31 cellular contexts compared by ENCODE assay signal in genomic region chr13:25175026-25175425, GRCh38. TPM values are rescaled to one million over a fixed set of nuclear protein-coding genes. Genes with fewer than 3 reads are reported as not detected.
"Had no signal": no experiment of that assay in that cellular context is flagged by ENCODE, and none has a peak within 500 bp of the region (broad histone marks: within the 10 kb centered on the region; RNA-seq: fewer than 3 reads in every experiment).

No MANE protein-coding gene starts in this region.

- DNase-seq: activated CD4-positive, alpha-beta T cell treated with anti-CD3 and anti-CD28 coated beads, Interleukin-2, amount 10 ng/mL, durations not matched to agents 24 days and 14 days; activated CD4-positive, alpha-beta T cell treated with anti-CD3 and anti-CD28 coated beads, Interleukin-2, amount 50 U/mL, for 48 hours; activated CD4-positive, CD25-positive, alpha-beta regulatory T cell treated with anti-CD3 and anti-CD28 coated beads, Interleukin-2, amount 50 U/mL, for 72 hours; activated CD8-positive, alpha-beta memory T cell treated with anti-CD3 and anti-CD28 coated beads, Interleukin-2, amount 10 ng/mL, durations not matched to agents 7 days and 5 days; activated effector memory CD4-positive, alpha-beta T cell treated with anti-CD3 and anti-CD28 coated beads, Interleukin-2, amount 50 U/mL, for 16 hours; activated naive CD4-positive, alpha-beta T cell treated with anti-CD3 and anti-CD28 coated beads for 36 hours; activated T-cell treated with anti-CD3 and anti-CD28 coated beads, Interleukin-2, amount 50 U/mL, for 24 hours; brain microvascular endothelial cell; NCI-H1092; NCI-H1417; NCI-H1930; NCI-H2107; NCI-H2171 treated with DMSO at 0.1 percent for 48 hours; NCI-H226; NCI-H526; NCI-H774; NK-92 treated with Interleukin-12 subunit alpha and Interleukin-12 subunit beta, amount 100 ng/mL, for 24 hours; OCI-M1; Right ventricle myocardium superior; SJCRH30 had no signal

- H3K4me3 ChIP-seq: cardiac muscle cell, SJCRH30 had no signal

- H3K4me3 Mint-ChIP-seq: activated CD4-positive, alpha-beta T cell treated with anti-CD3 and anti-CD28 coated beads, Interleukin-2, amount 10 ng/mL, durations not matched to agents 24 days and 14 days; activated CD8-positive, alpha-beta memory T cell treated with anti-CD3 and anti-CD28 coated beads, Interleukin-2, amount 10 ng/mL, durations not matched to agents 7 days and 5 days; activated naive CD4-positive, alpha-beta T cell treated with anti-CD3 and anti-CD28 coated beads for 36 hours; activated naive CD8-positive, alpha-beta T cell; activated T-cell treated with anti-CD3 and anti-CD28 coated beads, Interleukin-2, amount 50 U/mL, for 24 hours; activated T-helper 1 cell treated with anti-CD3 and anti-CD28 coated beads, Interleukin-12 subunit alpha, Interleukin-12 subunit beta, Interleukin-2, Interleukin-4 antibody, amounts not matched to agents 30 ng/mL and 10 ng/mL and 1 ng/mL, durations not matched to agents 14 hours and 24 hours and 36 hours; T-helper 1 cell treated with Interleukin-12 subunit alpha and Interleukin-12 subunit beta and Interleukin-4 antibody, amounts not matched to agents 30 μg/mL and 1 μg/mL, for 36 hours; WTC11 had no signal

- H3K9me3 ChIP-seq: SJCRH30 had no signal

- ATAC-seq: activated CD8-positive, alpha-beta memory T cell treated with anti-CD3 and anti-CD28 coated beads, Interleukin-2, amount 10 ng/mL, durations not matched to agents 7 days and 5 days; Panc1; SK-N-SH treated with all-trans-retinoic acid at 6 μM for 48 hours; WTC11 had no signal

- H3K4me1 ChIP-seq: SJCRH30 had no signal

- H3K27ac ChIP-seq: brain microvascular endothelial cell, cardiac muscle cell, KMS-11, RWPE1, SJCRH30 had no signal

- H3K9me3 Mint-ChIP-seq: activated CD4-positive, alpha-beta T cell treated with anti-CD3 and anti-CD28 coated beads, Interleukin-2, amount 10 ng/mL, durations not matched to agents 24 days and 14 days; activated T-cell treated with anti-CD3 and anti-CD28 coated beads, Interleukin-2, amount 50 U/mL, for 24 hours; activated T-helper 1 cell treated with anti-CD3 and anti-CD28 coated beads, Interleukin-12 subunit alpha, Interleukin-12 subunit beta, Interleukin-2, Interleukin-4 antibody, amounts not matched to agents 30 ng/mL and 10 ng/mL and 1 ng/mL, durations not matched to agents 14 hours and 24 hours and 36 hours; T-helper 1 cell treated with Interleukin-12 subunit alpha and Interleukin-12 subunit beta and Interleukin-4 antibody, amounts not matched to agents 30 μg/mL and 1 μg/mL, for 36 hours; WTC11 had no signal

- H3K4me2 ChIP-seq: KMS-11 had no signal

- H3K36me3 ChIP-seq: brain microvascular endothelial cell, cardiac muscle cell, SJCRH30 had no signal

- H3K27ac Mint-ChIP-seq: activated CD4-positive, alpha-beta T cell treated with anti-CD3 and anti-CD28 coated beads, Interleukin-2, amount 10 ng/mL, durations not matched to agents 24 days and 14 days; activated CD8-positive, alpha-beta memory T cell treated with anti-CD3 and anti-CD28 coated beads, Interleukin-2, amount 10 ng/mL, durations not matched to agents 7 days and 5 days; activated naive CD4-positive, alpha-beta T cell treated with anti-CD3 and anti-CD28 coated beads for 36 hours; activated naive CD8-positive, alpha-beta T cell; activated T-cell treated with anti-CD3 and anti-CD28 coated beads, Interleukin-2, amount 50 U/mL, for 24 hours; activated T-helper 1 cell treated with anti-CD3 and anti-CD28 coated beads, Interleukin-12 subunit alpha, Interleukin-12 subunit beta, Interleukin-2, Interleukin-4 antibody, amounts not matched to agents 30 ng/mL and 10 ng/mL and 1 ng/mL, durations not matched to agents 14 hours and 24 hours and 36 hours; T-helper 1 cell treated with Interleukin-12 subunit alpha and Interleukin-12 subunit beta and Interleukin-4 antibody, amounts not matched to agents 30 μg/mL and 1 μg/mL, for 36 hours; WTC11 had no signal

- H3K36me3 Mint-ChIP-seq: activated naive CD8-positive, alpha-beta T cell; WTC11 had no signal

RNA-seq across cellular contexts. Expression of gene AMER2, which starts 2.9 kb away (rescaled TPM):
- total RNA-seq: activated CD4-positive, alpha-beta T cell treated with anti-CD3 and anti-CD28 coated beads, Interleukin-2, amount 10 ng/mL, durations not matched to agents 24 days and 14 days; activated CD8-positive, alpha-beta memory T cell treated with anti-CD3 and anti-CD28 coated beads, Interleukin-2, amount 10 ng/mL, durations not matched to agents 7 days and 5 days; activated naive CD4-positive, alpha-beta T cell treated with anti-CD3 and anti-CD28 coated beads for 36 hours; activated T-helper 1 cell treated with anti-CD3 and anti-CD28 coated beads, Interleukin-12 subunit alpha, Interleukin-12 subunit beta, Interleukin-2, Interleukin-4 antibody, amounts not matched to agents 30 ng/mL and 10 ng/mL and 1 ng/mL, durations not matched to agents 14 hours and 24 hours and 36 hours; MCF 10A; NCI-H460; Right ventricle myocardium superior; SJCRH30 had no signal
